Comparison of ENCODE assay signal across 8 cellular contexts in genomic region chr12:75977590-75977951, GRCh38. TPM values are rescaled to one million over a fixed set of nuclear protein-coding genes. Genes with fewer than 3 reads are reported as not detected.
DNase-seq lines count a peak whose midpoint lies in the region; ATAC-seq, FAIRE-seq and TF ChIP-seq lines count a peak whose summit lies in the region.

No MANE protein-coding gene starts in this region.

- H3K79me2 ChIP-seq in HepG2 (ENCODE audit: insufficient read depth, low read length), result no peaks in the 10 kb centered on the region

- no peak overlapping the region for H2AFZ ChIP-seq in HepG2 (ENCODE audit: low read length)

- peak; percentile 40 for ATAC-seq in SK-N-SH treated with all-trans-retinoic acid at 6 μM for 48 hours
- peak; percentile 45 for ATAC-seq in HepG2
- no peak for ATAC-seq in HG03439 (IDR thresholded peaks at IDR 0.05; ENCODE audit: unreplicated experiment)

- H3K9me3 ChIP-seq in right atrium auricular region (no peaks in the 10 kb centered on the region), HepG2 (ENCODE audit: low read length) (no peaks in the 10 kb centered on the region), vagina (no peaks in the 10 kb centered on the region)

- no peaks in the 10 kb centered on the region for H4K20me1 ChIP-seq in HepG2 (ENCODE audit: insufficient read depth, low read length)

- no peak for DNase-seq in right atrium auricular region (ENCODE audit: low spot score)
- no peak for DNase-seq in cardiac septum (ENCODE audit: low spot score)
- DNase-seq in HepG2 (ENCODE audit: low spot score), result no peak
- DNase-seq in vagina (ENCODE audit: extremely low spot score in 2 of 2), result no peak
- no peak for DNase-seq in SK-N-DZ (ENCODE audit: low spot score)
- DNase-seq in globus pallidus (ENCODE audit: low spot score), result no peak

- WGBS in HepG2 (ENCODE audit: low lambda C conversion rate), result 13% methylated on average over 5 of the region's 5 CpGs

- no peak for TF ChIP-seq POLR2A in HepG2 (IDR thresholded peaks at IDR 0.05; ENCODE audit: insufficient read depth in 1 of 2, low read depth in 2 of 2, low read length in 2 of 2)
- TF ChIP-seq POLR2A in vagina (IDR thresholded peaks at IDR 0.05), result no peak

- no peak for TF ChIP-seq EP300 in HepG2 (IDR thresholded peaks at IDR 0.05; ENCODE audit: low read depth in 2 of 2, low read length in 2 of 2)
- TF ChIP-seq EP300 in HepG2 (CRISPR knock-in tag; IDR thresholded peaks at IDR 0.05; ENCODE audit: borderline replicate concordance), result no peak

- peak overlapping the region; percentile 92 for H3K4me2 ChIP-seq in HepG2 (ENCODE audit: low read depth, low read length)

- H3K36me3 ChIP-seq in right atrium auricular region (no peaks in the 10 kb centered on the region), HepG2 (replicated peaks in 1 of 2; ENCODE audit: control insufficient read depth in 1 of 2, insufficient read depth in 2 of 2, low read length in 2 of 2) (no peaks in the 10 kb centered on the region), vagina (no peaks in the 10 kb centered on the region)

- H3K9ac ChIP-seq in HepG2 (ENCODE audit: insufficient read depth, low read depth, low read length), result peak overlapping the region; percentile 75

- H3K27me3 ChIP-seq in right atrium auricular region (no peaks in the 10 kb centered on the region), HepG2 (ENCODE audit: control insufficient read depth in 1 of 2, insufficient read depth in 2 of 2, low read length in 2 of 2) (no peaks in the 10 kb centered on the region), vagina (no peaks in the 10 kb centered on the region)

- no peak overlapping the region for H3K4me3 ChIP-seq in right atrium auricular region
- peak overlapping the region in 1 of 3 experiments; percentile 24; a peak in 1 of 6 replicates for H3K4me3 ChIP-seq in HepG2 (replicated peaks in 1 of 3; ENCODE audit: insufficient read depth in 1 of 3, low read depth in 2 of 3, low read length in 3 of 3)
- no peak overlapping the region for H3K4me3 ChIP-seq in vagina

- BruUV-seq in HepG2 (replicated peaks; lab: Mats Ljungman, UMichigan), result TSS peak; percentile 83

- in situ Hi-C loops in HepG2 (cut with HindIII; ENCODE audit: extremely low pct_ligation_motif_present, low pct_unique_long_range_greater_than_20kb), result no loop called here

- H3K4me1 ChIP-seq in right atrium auricular region (peaks cover 0 to 31% of the 10 kb centered on the region in 2 donors), HepG2 (ENCODE audit: insufficient read depth, low read length) (peaks cover 85% of the 10 kb centered on the region), vagina (peaks cover 40% of the 10 kb centered on the region)

- H3K27ac ChIP-seq in right atrium auricular region (peak overlapping the region; percentile 69 to 78), HepG2 (ENCODE audit: extremely low read length, insufficient read depth, low read length) (peak overlapping the region; percentile 91), vagina (peak overlapping the region; percentile 49)

- TF ChIP-seq CTCF in right atrium auricular region (IDR thresholded peaks at IDR 0.05) (no peak), HepG2 (CRISPR knock-in tag; IDR thresholded peaks at IDR 0.05) (no peak), vagina (IDR thresholded peaks at IDR 0.05) (no peak)

- CTCF ChIA-PET in HepG2 (lab: Yijun Ruan, JAX; ENCODE audit: low intra/inter-chr PET ratio, low total read pairs), result interaction anchor here (0.9 kb wide), 1 partner anchor 354 kb away, joined by 3 read pairs; no protein-coding TSS in a partner anchor

- POLR2A ChIA-PET in HepG2 (lab: Yijun Ruan, JAX), result interaction anchor here (0.6 to 3.4 kb wide), 20 partner anchors 9 to 354 kb away, joined by 3 to 45 read pairs (median 4); partner anchors contain the start of genes NAP1L1 and PHLDA1

- FAIRE-seq in HepG2 (lab: Jason Lieb, UNC), result no peak

- intact Hi-C loops in cardiac septum (cut with DNase I) (loop anchor here (5.0 kb wide), 2 partner anchors 40 kb away; no protein-coding TSS in a partner anchor), HepG2 (cut with micrococcal nuclease; ENCODE audit: unreplicated experiment) (no loop called here), vagina (cut with DNase I) (no loop called here)

- TF ChIP-seq RAD21 in HepG2 (CRISPR knock-in tag; IDR thresholded peaks at IDR 0.05), result no peak

TF ChIP-seq in SK-N-SH treated with all-trans-retinoic acid at 6 μM for 48 hours, 23 proteins besides CTCF, POLR2A, EP300 and RAD21:
- TF ChIP-seq PPARA (CRISPR knock-in tag; IDR thresholded peaks at IDR 0.05; ENCODE audit: borderline replicate concordance) (no peak), ESRRG (CRISPR knock-in tag; IDR thresholded peaks at IDR 0.05) (no peak), OSR1 (CRISPR knock-in tag; IDR thresholded peaks at IDR 0.05) (no peak), CSRNP3 (CRISPR knock-in tag; IDR thresholded peaks at IDR 0.05) (no peak), ZNF565 (CRISPR knock-in tag; conservative IDR thresholded peaks at IDR 0.05; ENCODE audit: low read depth) (no peak), GLIS3 (CRISPR knock-in tag; IDR thresholded peaks at IDR 0.05) (no peak), TCF4 (CRISPR knock-in tag; IDR thresholded peaks at IDR 0.05; ENCODE audit: borderline replicate concordance) (no peak), RARB (CRISPR knock-in tag; IDR thresholded peaks at IDR 0.05) (no peak)
TF ChIP-seq in SK-N-SH treated with all-trans-retinoic acid at 6 μM for 48 hours: peak in this region for 0.

TF ChIP-seq in HepG2, 621 proteins besides CTCF, POLR2A, EP300 and RAD21 (continues in another document):
- no peak for TF ChIP-seq GATAD2A (CRISPR knock-in tag; IDR thresholded peaks at IDR 0.05)
- no peak for TF ChIP-seq GLI4 (CRISPR knock-in tag; IDR thresholded peaks at IDR 0.05; ENCODE audit: borderline replicate concordance)
- TF ChIP-seq, protein P1, sequence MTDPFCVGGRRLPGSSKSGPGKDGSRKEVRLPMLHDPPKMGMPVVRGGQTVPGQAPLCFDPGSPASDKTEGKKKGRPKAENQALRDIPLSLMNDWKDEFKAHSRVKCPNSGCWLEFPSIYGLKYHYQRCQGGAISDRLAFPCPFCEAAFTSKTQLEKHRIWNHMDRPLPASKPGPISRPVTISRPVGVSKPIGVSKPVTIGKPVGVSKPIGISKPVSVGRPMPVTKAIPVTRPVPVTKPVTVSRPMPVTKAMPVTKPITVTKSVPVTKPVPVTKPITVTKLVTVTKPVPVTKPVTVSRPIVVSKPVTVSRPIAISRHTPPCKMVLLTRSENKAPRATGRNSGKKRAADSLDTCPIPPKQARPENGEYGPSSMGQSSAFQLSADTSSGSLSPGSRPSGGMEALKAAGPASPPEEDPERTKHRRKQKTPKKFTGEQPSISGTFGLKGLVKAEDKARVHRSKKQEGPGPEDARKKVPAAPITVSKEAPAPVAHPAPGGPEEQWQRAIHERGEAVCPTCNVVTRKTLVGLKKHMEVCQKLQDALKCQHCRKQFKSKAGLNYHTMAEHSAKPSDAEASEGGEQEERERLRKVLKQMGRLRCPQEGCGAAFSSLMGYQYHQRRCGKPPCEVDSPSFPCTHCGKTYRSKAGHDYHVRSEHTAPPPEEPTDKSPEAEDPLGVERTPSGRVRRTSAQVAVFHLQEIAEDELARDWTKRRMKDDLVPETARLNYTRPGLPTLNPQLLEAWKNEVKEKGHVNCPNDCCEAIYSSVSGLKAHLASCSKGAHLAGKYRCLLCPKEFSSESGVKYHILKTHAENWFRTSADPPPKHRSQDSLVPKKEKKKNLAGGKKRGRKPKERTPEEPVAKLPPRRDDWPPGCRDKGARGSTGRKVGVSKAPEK (CRISPR knock-in tag; IDR thresholded peaks at IDR 0.05; ENCODE audit: borderline replicate concordance), result no peak
- TF ChIP-seq ZNF121 (CRISPR knock-in tag; IDR thresholded peaks at IDR 0.05), result peak; percentile 73
- TF ChIP-seq ZNF605 (CRISPR knock-in tag; IDR thresholded peaks at IDR 0.05), result no peak
- 0 out of 2 replicates have a peak, but pooled peaks have one; percentile 11 for TF ChIP-seq KAT7 (CRISPR knock-in tag; IDR thresholded peaks at IDR 0.05; ENCODE audit: borderline replicate concordance)

RNA-seq across cellular contexts. Expression of gene PHLDA1, which starts 54.0 kb away (rescaled TPM):
- total RNA-seq in right atrium auricular region (10 to 100 TPM in 1 of 2 donors, 1 to 10 TPM in 1; 6.7 to 22.2 TPM), cardiac septum (99.4 TPM), HepG2 (2016; rRNA removed; fragmentation: Illumina TruSeq; extraction: Trizol) (41.0 and 42.6 TPM in 2 replicates), vagina (40.3 TPM)
- total RNA-seq in HepG2 (2016; cell fraction: cytosol; rRNA removed; fragmentation: Illumina TruSeq; extraction: Trizol; ENCODE audit: low read depth), result 17.8 and 19.6 TPM in 2 replicates
- 40.7 and 41.0 TPM in 2 replicates for total RNA-seq in HepG2 (2016; cell fraction: insoluble cytoplasmic fraction; rRNA removed; fragmentation: Illumina TruSeq; extraction: Trizol)
- total RNA-seq in HepG2 (2016; cell fraction: membrane; rRNA removed; fragmentation: Illumina TruSeq; extraction: Trizol), result 46.7 and 48.5 TPM in 2 replicates
- 48.4 and 49.5 TPM in 2 replicates for total RNA-seq in HepG2 (2016; cell fraction: nucleus; rRNA removed; fragmentation: Illumina TruSeq; extraction: Trizol)
- polyA plus RNA-seq in HepG2 (2011; rRNA removed), result 30.5 and 33.8 TPM in 2 replicates
- 25.4 and 27.1 TPM in 2 replicates for polyA plus RNA-seq in HepG2 (2011; cell fraction: cytosol; rRNA removed)
- polyA plus RNA-seq in HepG2 (2011; cell fraction: nucleus; rRNA removed), result 24.3 and 25.8 TPM in 2 replicates
- 19.1 and 25.3 TPM in 2 replicates for polyA plus RNA-seq in HepG2 (2012)
- polyA plus RNA-seq in HepG2 (2016; cell fraction: cytosol; fragmentation: Illumina TruSeq; extraction: Trizol; ENCODE audit: low read depth), result 10.9 and 15.0 TPM in 2 replicates
- polyA plus RNA-seq in HepG2 (2016; cell fraction: insoluble cytoplasmic fraction; fragmentation: Illumina TruSeq; extraction: Trizol; ENCODE audit: low read depth), result 61.4 and 62.2 TPM in 2 replicates
- polyA plus RNA-seq in HepG2 (2016; cell fraction: membrane; fragmentation: Illumina TruSeq; extraction: Trizol; ENCODE audit: low read depth), result 29.1 and 33.4 TPM in 2 replicates
- polyA plus RNA-seq in HepG2 (2016; cell fraction: nucleus; fragmentation: Illumina TruSeq; extraction: Trizol; ENCODE audit: insufficient read depth, low read depth), result 87.7 and 87.9 TPM in 2 replicates
- polyA minus RNA-seq in HepG2 (2011; rRNA and poly(A)+ RNA removed; ENCODE audit: low replicate concordance), result 3.0 and 40.9 TPM in 2 replicates
- polyA minus RNA-seq in HepG2 (2011; cell fraction: cytosol; rRNA and poly(A)+ RNA removed), result 43.4 and 48.0 TPM in 2 replicates
- 53.5 and 53.8 TPM in 2 replicates for polyA minus RNA-seq in HepG2 (2011; cell fraction: nucleus; rRNA and poly(A)+ RNA removed)
- polyA plus RNA-seq in SK-N-DZ (2014; cell fraction: cytosol; rRNA removed), result 4.6 and 5.2 TPM in 2 replicates
- polyA plus RNA-seq in SK-N-DZ (2014; cell fraction: nucleus; rRNA removed), result 2.8 and 3.1 TPM in 2 replicates
